ENCODE assay signal across 9 cellular contexts in genomic region chr1:26289158-26290059, GRCh38. TPM values are rescaled to one million over a fixed set of nuclear protein-coding genes. Genes with fewer than 3 reads are reported as not detected.
DNase-seq lines count a peak whose midpoint lies in the region; ATAC-seq and TF ChIP-seq lines count a peak whose summit lies in the region.
"Had no signal": no experiment of that assay in that cellular context is flagged by ENCODE, and none has a peak within 500 bp of the region (broad histone marks: within the 10 kb centered on the region; RNA-seq: fewer than 3 reads in every experiment).

No MANE protein-coding gene starts in this region.

- POLR2A ChIA-PET in activated CD4-positive, alpha-beta memory T cell treated with anti-CD3 and anti-CD28 coated beads, Interleukin-2, amount 10 ng/mL, durations not matched to agents 7 days and 5 days (lab: Charles Lee): interaction anchor here (0.8 to 19.9 kb wide), 15 partner anchors 12 to 408 kb away, joined by 3 to 1302 read pairs (median 13); partner anchors contain the start of genes CD52, HMGN2, SH3BGRL3 and UBXN11
- POLR2A ChIA-PET in WTC11 (lab: Charles Lee): interaction anchor here (0.6 to 0.7 kb wide), 2 partner anchors 42 to 74 kb away, joined by 3 read pairs; no protein-coding TSS in a partner anchor

- peak overlapping the region; percentile 84 for H3K27ac ChIP-seq in lower lobe of right lung

- CTCF ChIA-PET in activated CD4-positive, alpha-beta memory T cell treated with anti-CD3 and anti-CD28 coated beads, Interleukin-2, amount 10 ng/mL, durations not matched to agents 7 days and 5 days (lab: Charles Lee): interaction anchor here (0.6 to 17.9 kb wide), 19 partner anchors 10 to 183 kb away, joined by 3 to 883 read pairs (median 7); partner anchors contain the start of genes CD52, CEP85, HMGN2 and SH3BGRL3
- CTCF ChIA-PET in WTC11 (lab: Charles Lee): interaction anchor here (0.9 to 11.1 kb wide), 15 partner anchors 8 to 253 kb away, joined by 3 to 306 read pairs (median 4); partner anchors contain the start of genes CATSPER4, CD52, CEP85 and SH3BGRL3

- peaks cover 3% of the 10 kb centered on the region for H3K36me3 ChIP-seq in lower lobe of right lung

- no peak overlapping the region for H3K4me3 ChIP-seq in lower lobe of right lung

- H3K36me3 Mint-ChIP-seq in activated CD4-positive, alpha-beta memory T cell treated with anti-CD3 and anti-CD28 coated beads, Interleukin-2, amount 10 ng/mL, durations not matched to agents 7 days and 5 days (ENCODE audit: low read depth): peaks cover 14% of the 10 kb centered on the region
- no peaks in the 10 kb centered on the region for H3K36me3 Mint-ChIP-seq in WTC11

- H3K9me3 ChIP-seq in lower lobe of right lung: no peaks in the 10 kb centered on the region

- peaks cover 76% of the 10 kb centered on the region for H3K4me1 ChIP-seq in lower lobe of right lung

- DNase-seq in activated CD4-positive, alpha-beta memory T cell treated with anti-CD3 and anti-CD28 coated beads, Interleukin-2, amount 10 ng/mL, durations not matched to agents 7 days and 5 days: peak; percentile 66
- DNase-seq in lower lobe of right lung (peak; percentile 82), WTC11 (ENCODE audit: low spot score) (no peak)

- no peaks in the 10 kb centered on the region for H3K27me3 Mint-ChIP-seq in activated CD4-positive, alpha-beta memory T cell treated with anti-CD3 and anti-CD28 coated beads, Interleukin-2, amount 10 ng/mL, durations not matched to agents 7 days and 5 days
- H3K27me3 Mint-ChIP-seq in WTC11 (ENCODE audit: low read depth): no peaks in the 10 kb centered on the region; the same call in 1 of the 2 replicates

- ATAC-seq in GM18511 (IDR thresholded peaks at IDR 0.05; ENCODE audit: unreplicated experiment): peak; percentile 57
- ATAC-seq in HG03196 (IDR thresholded peaks at IDR 0.05; ENCODE audit: unreplicated experiment): peak; percentile 24
- ATAC-seq in lower lobe of right lung: peak; percentile 52 to 65
- ATAC-seq in GM21737 (IDR thresholded peaks at IDR 0.05; ENCODE audit: unreplicated experiment): no peak
- ATAC-seq in HG03439 (IDR thresholded peaks at IDR 0.05; ENCODE audit: unreplicated experiment): no peak
- no peak for ATAC-seq in GM18517 (IDR thresholded peaks at IDR 0.05; ENCODE audit: unreplicated experiment)
- no peak for ATAC-seq in WTC11

- no peaks in the 10 kb centered on the region for H3K27me3 ChIP-seq in lower lobe of right lung (ENCODE audit: low read depth)

- intact Hi-C loops in lower lobe of right lung (cut with DNase I): no loop called here

- peaks cover 76% of the 10 kb centered on the region for H3K4me1 Mint-ChIP-seq in activated CD4-positive, alpha-beta memory T cell treated with anti-CD3 and anti-CD28 coated beads, Interleukin-2, amount 10 ng/mL, durations not matched to agents 7 days and 5 days
- H3K4me1 Mint-ChIP-seq in WTC11: peaks cover 30% of the 10 kb centered on the region

- H3K27ac Mint-ChIP-seq in activated CD4-positive, alpha-beta memory T cell treated with anti-CD3 and anti-CD28 coated beads, Interleukin-2, amount 10 ng/mL, durations not matched to agents 7 days and 5 days: peak overlapping the region; percentile 98
- no peak overlapping the region for H3K27ac Mint-ChIP-seq in WTC11

- no peaks in the 10 kb centered on the region for H3K9me3 Mint-ChIP-seq in activated CD4-positive, alpha-beta memory T cell treated with anti-CD3 and anti-CD28 coated beads, Interleukin-2, amount 10 ng/mL, durations not matched to agents 7 days and 5 days
- no peaks in the 10 kb centered on the region for H3K9me3 Mint-ChIP-seq in WTC11

- no peak for TF ChIP-seq CTCF in lower lobe of right lung (IDR thresholded peaks at IDR 0.05)
- TF ChIP-seq CTCF in WTC11 (IDR thresholded peaks at IDR 0.05): no peak

- peak overlapping the region; percentile 28 for H3K4me3 Mint-ChIP-seq in activated CD4-positive, alpha-beta memory T cell treated with anti-CD3 and anti-CD28 coated beads, Interleukin-2, amount 10 ng/mL, durations not matched to agents 7 days and 5 days
- no peak overlapping the region for H3K4me3 Mint-ChIP-seq in WTC11

TF ChIP-seq in WTC11, 78 proteins besides CTCF, POLR2A, EP300 and RAD21:
- TF ChIP-seq NFATC4 (CRISPR knock-in tag; IDR thresholded peaks at IDR 0.05): no peak

RNA-seq across cellular contexts. Expression of gene SH3BGRL3, which starts 9.5 kb away (rescaled TPM):
- total RNA-seq in activated CD4-positive, alpha-beta memory T cell treated with anti-CD3 and anti-CD28 coated beads, Interleukin-2, amount 10 ng/mL, durations not matched to agents 7 days and 5 days: 100 to 1,000 TPM; 662 to 665 TPM
- 204 TPM for total RNA-seq in lower lobe of right lung
- total RNA-seq in WTC11 (2021): 70.8 to 92.9 TPM (median 92.3 TPM) in 3 replicates

RNA-seq across cellular contexts. Expression of gene UBXN11, which starts 17.0 kb away (rescaled TPM):
- total RNA-seq in activated CD4-positive, alpha-beta memory T cell treated with anti-CD3 and anti-CD28 coated beads, Interleukin-2, amount 10 ng/mL, durations not matched to agents 7 days and 5 days: 10 to 100 TPM; 46.9 to 49.9 TPM
- total RNA-seq in lower lobe of right lung: 65.1 TPM
- total RNA-seq in WTC11 (2021): 12.4 to 14.1 TPM (median 14.1 TPM) in 3 replicates

RNA-seq across cellular contexts. Expression of gene CD52, which starts 28.3 kb away (rescaled TPM):
- 1,000 to 10,000 TPM; 1,572 to 1,591 TPM for total RNA-seq in activated CD4-positive, alpha-beta memory T cell treated with anti-CD3 and anti-CD28 coated beads, Interleukin-2, amount 10 ng/mL, durations not matched to agents 7 days and 5 days
- total RNA-seq in lower lobe of right lung (541 TPM), WTC11 (2021) (2.8 to 3.7 TPM (median 3.4 TPM) in 3 replicates)
- total RNA-seq: M059J had no signal

RNA-seq across cellular contexts. Expression of gene CEP85, which starts 55.4 kb away (rescaled TPM):
- total RNA-seq in activated CD4-positive, alpha-beta memory T cell treated with anti-CD3 and anti-CD28 coated beads, Interleukin-2, amount 10 ng/mL, durations not matched to agents 7 days and 5 days: 10 to 100 TPM; 35.5 to 37.7 TPM
- total RNA-seq in lower lobe of right lung (10.2 TPM), WTC11 (2021) (32.0 to 40.8 TPM (median 35.3 TPM) in 3 replicates)

Comparison
In these comparisons a context has a peak if more than half of its experiments do, and no peak if none do; other contexts are left out.
1. ATAC-seq: peak in GM18511 (single experiment), HG03196 (single experiment) and lower lobe of right lung (2 of 2); none in GM21737 (single experiment), HG03439 (single experiment), GM18517 (single experiment) and WTC11 (single experiment).
2. RNA of gene CD52, which starts 28.3 kb away (total RNA-seq): 1,572 to 1,591 TPM in activated CD4-positive, alpha-beta memory T cell treated with anti-CD3 and anti-CD28 coated beads, Interleukin-2, amount 10 ng/mL, durations not matched to agents 7 days and 5 days and 541 TPM in lower lobe of right lung (single experiment); 2.8 to 3.7 TPM in WTC11; every median in the first group is over 100 times any median in the second.